ENCODE assay signal across 8 cellular contexts in the genomic region with DNA sequence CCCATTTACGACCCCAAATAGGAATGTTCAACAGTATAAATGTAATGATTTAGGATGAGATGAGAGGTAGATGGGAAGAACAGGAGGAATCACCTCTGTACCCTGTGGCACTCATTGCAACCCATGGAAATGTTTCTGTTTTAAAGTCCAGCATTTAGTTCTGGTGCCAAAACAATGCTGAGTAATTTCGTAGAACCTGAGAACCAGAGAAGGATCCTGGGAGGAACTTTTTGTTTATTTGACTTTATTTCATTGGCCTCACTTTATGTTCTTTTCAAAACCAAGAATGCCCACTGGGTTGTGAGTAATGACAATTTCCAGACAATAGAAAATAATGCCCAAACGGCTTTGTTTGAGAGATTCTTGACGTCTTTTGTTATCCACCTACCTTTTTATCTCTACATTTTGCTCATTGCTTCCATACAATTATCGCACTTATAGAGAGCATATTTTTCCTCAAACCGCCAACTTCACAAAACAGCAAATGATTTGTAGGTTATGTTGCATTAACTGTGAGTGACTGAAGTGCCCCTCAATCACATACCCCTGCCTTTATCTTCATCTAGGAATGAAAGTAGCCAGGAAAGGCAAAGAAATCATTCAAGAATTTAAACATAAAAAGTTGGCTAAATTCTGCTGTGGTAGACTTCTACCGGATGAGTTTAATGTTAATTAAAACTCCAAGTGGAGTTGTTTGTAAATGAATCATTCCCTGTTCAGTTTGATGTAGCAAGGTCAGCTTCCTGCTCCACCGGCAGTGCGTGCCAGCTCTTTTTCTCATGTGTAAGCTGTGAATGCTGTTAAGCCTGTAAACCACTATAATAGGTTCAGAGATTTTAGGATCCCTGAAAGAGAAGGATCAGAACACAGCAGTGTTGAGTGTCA.
DNase-seq lines count a peak whose midpoint lies in the region; ATAC-seq and TF ChIP-seq lines count a peak whose summit lies in the region.

No MANE protein-coding gene starts in this region.

- H3K9me3 ChIP-seq in thoracic aorta, result no peaks in the 10 kb centered on the region

- H3K4me3 ChIP-seq in thoracic aorta, result peak overlapping the region; percentile 34

- peak overlapping the region; percentile 72 to 74 for H3K27ac ChIP-seq in thoracic aorta

- intact Hi-C loops in left ventricle myocardium superior (cut with micrococcal nuclease), result no loop called here

- no peak for TF ChIP-seq CTCF in thoracic aorta (IDR thresholded peaks at IDR 0.05)

- ATAC-seq in left ventricle myocardium superior, result peak; percentile 18
- ATAC-seq in thoracic aorta (ENCODE audit: insufficient number of reproducible peaks, low FRiP score, low read depth), result peak; percentile 67
- ATAC-seq in HG02588 (IDR thresholded peaks at IDR 0.05; ENCODE audit: unreplicated experiment), result no peak
- ATAC-seq in HG02884 (IDR thresholded peaks at IDR 0.05; ENCODE audit: unreplicated experiment), result no peak

- H3K36me3 ChIP-seq in thoracic aorta, result no peaks in the 10 kb centered on the region

- peaks cover 8 to 31% of the 10 kb centered on the region in 2 donors for H3K4me1 ChIP-seq in thoracic aorta (ENCODE audit: control insufficient read depth in 1 of 2, low read depth in 2 of 2)

- H3K27me3 ChIP-seq in thoracic aorta (replicated peaks; ENCODE audit: insufficient read depth), result no peaks in the 10 kb centered on the region

- DNase-seq in NCI-H2196 (lab: John Stamatoyannopoulos, UW; ENCODE audit: unreplicated experiment) (peak; percentile 2), NCI-H2196 treated with DMSO at 0.1 percent for 48 hours (lab: John Stamatoyannopoulos, UW; ENCODE audit: unreplicated experiment) (no peak), SW480 (ENCODE audit: low spot score) (peak; percentile 80), left ventricle myocardium superior (no peak), thoracic aorta (ENCODE audit: low spot score) (peak; percentile 14), NK-92 (lab: John Stamatoyannopoulos, UW; ENCODE audit: unreplicated experiment) (no peak)

Comparison
In these comparisons a context has a peak if more than half of its experiments do, and no peak if none do; other contexts are left out.
1. DNase-seq: peak in NCI-H2196 (single experiment), SW480 (single experiment) and thoracic aorta (single experiment); none in NCI-H2196 treated with DMSO at 0.1 percent for 48 hours (single experiment), left ventricle myocardium superior (single experiment) and NK-92 (single experiment).
2. ATAC-seq: peak in left ventricle myocardium superior (single experiment) and thoracic aorta (single experiment); none in HG02588 (single experiment) and HG02884 (single experiment).